10 cellular contexts compared by ENCODE assay signal in the genomic region with DNA sequence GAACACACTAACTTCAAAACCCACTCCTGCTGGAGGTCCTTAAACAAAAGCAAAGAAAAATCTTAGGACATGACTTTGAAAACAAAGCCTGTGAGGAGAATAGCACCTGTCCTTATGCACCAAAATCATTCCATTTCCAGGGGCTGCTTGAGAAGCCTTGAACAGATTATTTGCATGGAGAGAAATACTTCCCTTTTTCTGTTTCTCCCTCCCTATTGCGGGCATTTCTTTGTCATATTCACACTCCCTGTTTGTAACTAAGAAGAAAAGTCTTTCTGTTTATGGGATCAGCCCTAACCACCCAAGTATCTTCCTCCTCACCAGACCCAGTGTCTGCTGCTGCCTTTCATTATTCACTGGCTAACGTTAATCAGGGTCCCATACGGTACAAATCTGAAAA.
"Had no signal": no experiment of that assay in that cellular context is flagged by ENCODE, and none has a peak within 500 bp of the region (broad histone marks: within the 10 kb centered on the region; RNA-seq: fewer than 3 reads in every experiment).

No MANE protein-coding gene starts in this region.

- DNase-seq: activated CD4-positive, alpha-beta T cell treated with anti-CD3 and anti-CD28 coated beads, Interleukin-2, amount 50 U/mL, for 1 hour; activated naive CD4-positive, alpha-beta T cell treated with anti-CD3 and anti-CD28 coated beads, Interleukin-2, amount 10 ng/mL, durations not matched to agents 7 days and 5 days; activated T-cell treated with anti-CD3 and anti-CD28 coated beads for 4 hours; immature natural killer cell; left cardiac atrium; naive thymus-derived CD8-positive, alpha-beta T cell; retina; stimulated activated CD4-positive, alpha-beta T cell treated with anti-CD3 and anti-CD28 coated beads, Interleukin-4, amount 100 ng/mL, for 4 hours; tibial artery had no signal

- H3K27ac Mint-ChIP-seq: activated naive CD4-positive, alpha-beta T cell treated with anti-CD3 and anti-CD28 coated beads, Interleukin-2, amount 10 ng/mL, durations not matched to agents 7 days and 5 days; activated T-helper 2 cell treated with anti-CD3 and anti-CD28 coated beads, Interferon-gamma antibody, Interleukin-2, Interleukin-4, amounts not matched to agents 10 μg/mL and 5 μg/mL and 100 μg/mL, durations not matched to agents 14 hours and 24 hours and 36 hours; immature natural killer cell; naive thymus-derived CD8-positive, alpha-beta T cell had no signal

- H3K9me3 Mint-ChIP-seq: activated T-helper 2 cell treated with anti-CD3 and anti-CD28 coated beads, Interferon-gamma antibody, Interleukin-2, Interleukin-4, amounts not matched to agents 10 μg/mL and 5 μg/mL and 100 μg/mL, durations not matched to agents 14 hours and 24 hours and 36 hours; immature natural killer cell had no signal

- ATAC-seq: left cardiac atrium; naive thymus-derived CD8-positive, alpha-beta T cell had no signal

- H3K4me3 Mint-ChIP-seq: activated naive CD4-positive, alpha-beta T cell treated with anti-CD3 and anti-CD28 coated beads, Interleukin-2, amount 10 ng/mL, durations not matched to agents 7 days and 5 days; immature natural killer cell; naive thymus-derived CD8-positive, alpha-beta T cell had no signal
